In genomic region chr2:61604433-61604832, GRCh38 we compare ENCODE assay signal across 18 cellular contexts.
DNase-seq lines count a peak whose midpoint lies in the region; TF ChIP-seq lines count a peak whose summit lies in the region.
"Had no signal": no experiment of that assay in that cellular context is flagged by ENCODE, and none has a peak within 500 bp of the region (broad histone marks: within the 10 kb centered on the region; RNA-seq: fewer than 3 reads in every experiment).

No MANE protein-coding gene starts in this region.

- H3K4me3 ChIP-seq in fibroblast of the aortic adventitia (ENCODE audit: low read depth, low read length), result no peak overlapping the region

- TF ChIP-seq CTCF in fibroblast of the aortic adventitia (IDR thresholded peaks at IDR 0.05; ENCODE audit: insufficient read depth, low read length), result no peak

- DNase-seq in HS-5 (ENCODE audit: low read depth) (peak; percentile 30), RKO (ENCODE audit: low spot score) (peak; percentile 19), fibroblast of the aortic adventitia (ENCODE audit: low read depth) (peak; percentile 24), SW480 (ENCODE audit: low spot score) (no peak), SW 1271 (lab: John Stamatoyannopoulos, UW) (no peak), NCI-H1436 treated with DMSO at 0.1 percent for 48 hours (lab: John Stamatoyannopoulos, UW) (no peak)
- no peak for DNase-seq in stimulated activated naive CD4-positive, alpha-beta T cell (lab: John Stamatoyannopoulos, UW)
- DNase-seq: ACHN; BE2C; C1 segment of cervical spinal cord; CD4-positive, CD25-positive, alpha-beta regulatory T cell; CD8-positive, alpha-beta memory T cell; COR-L47; DMS 273 treated with DMSO at 0.1 percent for 48 hours; DND-41; EL; GOT3; H9 had no signal

Comparison
In these comparisons a context has a peak if more than half of its experiments do, and no peak if none do; other contexts are left out.
1. DNase-seq: peak in HS-5 (single experiment), RKO (single experiment) and fibroblast of the aortic adventitia (single experiment); none in SW480 (single experiment), SW 1271 (0 of 2), stimulated activated naive CD4-positive, alpha-beta T cell (0 of 6) and NCI-H1436 treated with DMSO at 0.1 percent for 48 hours (single experiment).